ENCODE assay signal across 19 cellular contexts in the genomic region with DNA sequence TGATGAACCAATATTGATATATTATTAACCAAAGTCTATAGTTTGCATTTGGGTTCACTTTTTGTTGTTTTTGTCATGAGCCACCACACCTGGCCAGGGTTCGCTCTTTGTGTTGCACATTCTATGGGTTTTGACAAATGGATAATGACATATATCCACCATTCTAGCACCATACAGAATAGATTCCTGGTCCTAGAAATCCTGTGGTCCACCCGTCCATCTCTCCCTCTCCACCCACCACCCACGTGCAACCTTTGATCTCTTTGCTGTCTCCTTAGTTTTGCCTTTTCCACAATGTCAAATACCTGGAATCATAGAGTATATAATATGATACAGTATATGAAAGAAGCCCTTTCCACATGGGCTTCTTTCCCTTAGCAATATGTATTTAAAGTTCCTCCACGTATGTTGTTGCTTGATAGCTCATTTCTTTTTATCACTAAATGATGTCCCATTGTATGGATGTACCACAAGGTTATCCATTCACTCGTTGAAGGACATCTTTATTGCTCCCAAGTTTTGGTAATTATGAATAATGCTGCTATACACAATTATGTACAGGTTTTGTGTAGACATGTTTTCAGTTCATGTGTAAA.
"Had no signal": no experiment of that assay in that cellular context is flagged by ENCODE, and none has a peak within 500 bp of the region (broad histone marks: within the 10 kb centered on the region; RNA-seq: fewer than 3 reads in every experiment).

No MANE protein-coding gene starts in this region.

- FAIRE-seq: astrocyte, endometrium, kidney had no signal

- H3K27me3 Mint-ChIP-seq: activated B cell treated with CpG ODN at 0.5 μM for 24 hours; activated CD4-positive, alpha-beta memory T cell treated with anti-CD3 and anti-CD28 coated beads, Interleukin-2, amount 10 ng/mL, durations not matched to agents 7 days and 5 days; activated naive CD4-positive, alpha-beta T cell treated with anti-CD3 and anti-CD28 coated beads, Interleukin-2, amount 50 U/mL, for 24 hours; natural killer cell treated with Interleukin-12 subunit alpha and Interleukin-12 subunit beta and Interleukin-15 and Interleukin-18, amount 100 ng/mL, for 72 hours had no signal

- H3K27ac Mint-ChIP-seq: activated B cell treated with CpG ODN at 0.5 μM for 24 hours; activated CD4-positive, alpha-beta memory T cell treated with anti-CD3 and anti-CD28 coated beads, Interleukin-2, amount 10 ng/mL, durations not matched to agents 7 days and 5 days; activated naive CD4-positive, alpha-beta T cell treated with anti-CD3 and anti-CD28 coated beads, Interleukin-2, amount 50 U/mL, for 24 hours; mesothelial cell of epicardium; natural killer cell treated with Interleukin-12 subunit alpha and Interleukin-12 subunit beta and Interleukin-15 and Interleukin-18, amount 100 ng/mL, for 72 hours had no signal

- ATAC-seq: gastrocnemius medialis; left lobe of liver; natural killer cell treated with Interleukin-12 subunit alpha and Interleukin-12 subunit beta and Interleukin-15 and Interleukin-18, amount 100 ng/mL, for 72 hours; sciatic nerve had no signal

- DNase-seq: activated B cell treated with CpG ODN at 0.5 μM for 24 hours; activated CD4-positive, alpha-beta memory T cell treated with anti-CD3 and anti-CD28 coated beads, Interleukin-2, amount 10 ng/mL, durations not matched to agents 7 days and 5 days; activated CD4-positive, alpha-beta T cell treated with anti-CD3 and anti-CD28 coated beads for 48 hours; activated gamma-delta T cell; activated T-cell treated with anti-CD3 and anti-CD28 coated beads, Interleukin-2, amount 50 U/mL, for 48 hours; gastrocnemius medialis; head of caudate nucleus; kidney; spleen; stimulated activated naive CD4-positive, alpha-beta T cell; substantia nigra; tibial artery had no signal

- H3K4me3 Mint-ChIP-seq: activated B cell treated with CpG ODN at 0.5 μM for 24 hours; activated CD4-positive, alpha-beta memory T cell treated with anti-CD3 and anti-CD28 coated beads, Interleukin-2, amount 10 ng/mL, durations not matched to agents 7 days and 5 days; activated naive CD4-positive, alpha-beta T cell treated with anti-CD3 and anti-CD28 coated beads, Interleukin-2, amount 50 U/mL, for 24 hours; mesothelial cell of epicardium; natural killer cell treated with Interleukin-12 subunit alpha and Interleukin-12 subunit beta and Interleukin-15 and Interleukin-18, amount 100 ng/mL, for 72 hours had no signal

- H3K9me3 Mint-ChIP-seq: activated B cell treated with CpG ODN at 0.5 μM for 24 hours; activated CD4-positive, alpha-beta memory T cell treated with anti-CD3 and anti-CD28 coated beads, Interleukin-2, amount 10 ng/mL, durations not matched to agents 7 days and 5 days; activated naive CD4-positive, alpha-beta T cell treated with anti-CD3 and anti-CD28 coated beads, Interleukin-2, amount 50 U/mL, for 24 hours; mesothelial cell of epicardium; natural killer cell treated with Interleukin-12 subunit alpha and Interleukin-12 subunit beta and Interleukin-15 and Interleukin-18, amount 100 ng/mL, for 72 hours had no signal
